Comparison of ENCODE assay signal across 29 cellular contexts in the genomic region with DNA sequence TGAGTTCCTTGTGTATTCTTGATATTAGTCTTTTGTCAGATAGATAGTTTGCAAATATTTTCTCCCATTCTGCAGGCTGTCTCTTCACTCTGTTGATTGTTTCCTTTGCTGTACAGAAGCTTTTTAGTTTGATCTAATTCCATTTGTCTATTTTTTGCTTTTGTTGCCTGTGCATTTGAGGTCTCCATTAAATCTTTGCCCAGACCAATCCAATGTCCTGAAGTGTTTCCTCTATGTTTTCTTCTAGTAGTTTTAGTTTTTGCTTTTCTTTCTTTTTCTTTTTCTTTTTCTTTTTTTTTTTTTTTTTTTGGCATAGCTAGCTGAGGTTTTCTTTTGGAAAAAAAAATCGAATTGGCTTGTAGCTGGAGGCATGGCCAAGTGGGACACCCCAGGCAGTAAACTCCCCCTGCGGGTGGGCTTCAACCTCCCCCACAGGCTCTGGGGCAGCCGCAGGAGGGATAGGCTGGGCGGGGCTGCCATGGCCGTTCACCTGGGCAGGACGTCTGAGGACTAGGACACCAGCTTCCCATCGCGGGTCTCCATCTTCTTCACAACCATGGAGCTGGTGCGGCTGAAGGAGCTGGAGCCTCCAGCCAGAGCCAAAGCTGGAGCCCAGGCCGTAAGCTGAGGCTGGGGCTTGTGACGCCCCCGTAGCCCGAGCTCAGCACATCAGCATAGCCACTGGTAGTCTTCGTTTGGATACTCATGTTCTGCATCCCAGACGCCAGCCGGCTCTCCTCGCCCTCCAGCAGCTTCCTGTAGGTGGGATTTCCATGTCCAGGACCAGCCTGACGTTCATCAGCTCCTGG. TPM values are rescaled to one million over a fixed set of nuclear protein-coding genes. Genes with fewer than 3 reads are reported as not detected.
"Had no signal": no experiment of that assay in that cellular context is flagged by ENCODE, and none has a peak within 500 bp of the region (broad histone marks: within the 10 kb centered on the region; RNA-seq: fewer than 3 reads in every experiment).

No MANE protein-coding gene starts in this region.

- ATAC-seq: lower lobe of right lung; natural killer cell; pancreas; right cardiac atrium; sciatic nerve; stimulated activated naive B cell treated with anti-CD40 and anti-IgM and Interleukin-4, amounts not matched to agents 10 μg/mL and 1 μg/mL and 100 μg/mL, for 72 hours; upper lobe of right lung had no signal

- H3K27ac ChIP-seq: lower lobe of right lung, neural progenitor cell, pancreas, prostate gland, skin epidermis, suprapubic skin, thoracic aorta, tibial artery, upper lobe of right lung had no signal

- H3K4me3 Mint-ChIP-seq: mesothelial cell of epicardium; naive B cell; nephron progenitor cell; neural progenitor cell; stimulated activated naive B cell treated with anti-CD40 and anti-IgM and Interleukin-4, amounts not matched to agents 10 μg/mL and 1 μg/mL and 100 μg/mL, for 72 hours; stimulated activated naive CD8-positive, alpha-beta T cell treated with anti-CD3 and anti-CD28 coated beads, Interleukin-15, Interleukin-2, amounts not matched to agents 100 ng/mL and 50 ng/mL, for 24 hours had no signal

- H3K27me3 Mint-ChIP-seq: stimulated activated naive CD8-positive, alpha-beta T cell treated with anti-CD3 and anti-CD28 coated beads, Interleukin-15, Interleukin-2, amounts not matched to agents 100 ng/mL and 50 ng/mL, for 24 hours had no signal

- H3K9me3 ChIP-seq: lower lobe of right lung, pancreas, prostate gland, suprapubic skin, thoracic aorta, upper lobe of right lung had no signal

- H3K36me3 Mint-ChIP-seq: mesothelial cell of epicardium, natural killer cell, neural progenitor cell had no signal

- H3K36me3 ChIP-seq: lower lobe of right lung, neural progenitor cell, pancreas, prostate gland, suprapubic skin, thoracic aorta, tibial artery, upper lobe of right lung had no signal

- DNase-seq: hypothalamus; islet precursor cell; lower lobe of right lung; mammary epithelial cell; mesenchymal stem cell; naive B cell; natural killer cell; nephron progenitor cell; pancreas; posterior cingulate gyrus; retina; stimulated activated CD4-positive, alpha-beta T cell treated with anti-CD3 and anti-CD28 coated beads, Interleukin-12 subunit alpha, Interleukin-12 subunit beta, amount 100 ng/mL, for 4 hours; stimulated activated CD4-positive, alpha-beta T cell treated with anti-CD3 and anti-CD28 coated beads, Interleukin-15, amount 100 ng/mL, for 24 hours; stimulated activated CD4-positive, alpha-beta T cell treated with anti-CD3 and anti-CD28 coated beads, Interleukin-2, amount 100 ng/mL, for 24 hours; stimulated activated CD4-positive, alpha-beta T cell treated with anti-CD3 and anti-CD28 coated beads, Interleukin-4, amount 100 ng/mL, for 1 hour; stimulated activated naive B cell treated with anti-CD40 and anti-IgM and Interleukin-4, amounts not matched to agents 10 μg/mL and 1 μg/mL and 100 μg/mL, for 72 hours; tibial artery; trophoblast cell; upper lobe of right lung had no signal

- H3K4me1 ChIP-seq: lower lobe of right lung, pancreas, prostate gland, suprapubic skin, upper lobe of right lung had no signal

- H3K9ac ChIP-seq: neural progenitor cell had no signal

- H3K9me3 Mint-ChIP-seq: stimulated activated naive CD8-positive, alpha-beta T cell treated with anti-CD3 and anti-CD28 coated beads, Interleukin-15, Interleukin-2, amounts not matched to agents 100 ng/mL and 50 ng/mL, for 24 hours had no signal

- H3K27me3 ChIP-seq: neural progenitor cell, pancreas, suprapubic skin, tibial artery, upper lobe of right lung had no signal

- H2AFZ ChIP-seq: neural progenitor cell had no signal

- H3K4me2 ChIP-seq: neural progenitor cell had no signal

- H3K27ac Mint-ChIP-seq: mesothelial cell of epicardium; naive B cell; nephron progenitor cell; neural progenitor cell; stimulated activated naive B cell treated with anti-CD40 and anti-IgM and Interleukin-4, amounts not matched to agents 10 μg/mL and 1 μg/mL and 100 μg/mL, for 72 hours; stimulated activated naive CD8-positive, alpha-beta T cell treated with anti-CD3 and anti-CD28 coated beads, Interleukin-15, Interleukin-2, amounts not matched to agents 100 ng/mL and 50 ng/mL, for 24 hours had no signal

- H3K4me3 ChIP-seq: lower lobe of right lung, neural progenitor cell, pancreas, prostate gland, skin epidermis, suprapubic skin, thoracic aorta, tibial artery, upper lobe of right lung had no signal

- H3K4me1 Mint-ChIP-seq: mesothelial cell of epicardium had no signal

- FAIRE-seq: pancreas had no signal

RNA-seq across cellular contexts. Expression of a gene that starts 16.2 kb away (rescaled TPM):
- total RNA-seq: kidney epithelial cell, mesothelial cell of epicardium had no signal
